Comparison of ENCODE assay signal across 27 cellular contexts in genomic region chr3:150261418-150261817, GRCh38.
"Had no signal": no experiment of that assay in that cellular context is flagged by ENCODE, and none has a peak within 500 bp of the region (broad histone marks: within the 10 kb centered on the region; RNA-seq: fewer than 3 reads in every experiment).

No MANE protein-coding gene starts in this region.

- H3K4me1 ChIP-seq: colonic mucosa, esophagus squamous epithelium, foreskin keratinocyte, gastrocnemius medialis had no signal

- FAIRE-seq: endometrium, endothelial cell of umbilical vein, frontal cortex had no signal

- ATAC-seq: effector memory CD8-positive, alpha-beta T cell; esophagus mucosa; foreskin keratinocyte; gastrocnemius medialis; gastroesophageal sphincter; heart left ventricle; heart right ventricle had no signal

- H3K27ac ChIP-seq: colonic mucosa, coronary artery, dorsolateral prefrontal cortex, epithelial cell of prostate, esophagus muscularis mucosa, esophagus squamous epithelium, foreskin keratinocyte, gastrocnemius medialis, gastroesophageal sphincter, heart left ventricle, heart right ventricle had no signal

- H3K9me3 ChIP-seq: colonic mucosa, esophagus muscularis mucosa, esophagus squamous epithelium, gastrocnemius medialis, gastroesophageal sphincter, heart left ventricle, heart right ventricle had no signal

- H3K27me3 ChIP-seq: colonic mucosa, dorsolateral prefrontal cortex, esophagus muscularis mucosa, esophagus squamous epithelium, foreskin keratinocyte, gastrocnemius medialis, gastroesophageal sphincter, heart left ventricle, heart right ventricle had no signal

- H3K4me3 ChIP-seq: colonic mucosa, coronary artery, dorsolateral prefrontal cortex, esophagus muscularis mucosa, esophagus squamous epithelium, gastrocnemius medialis, gastroesophageal sphincter, heart left ventricle, heart right ventricle had no signal

- H3K36me3 ChIP-seq: colonic mucosa, esophagus muscularis mucosa, esophagus squamous epithelium, gastrocnemius medialis, gastroesophageal sphincter, heart left ventricle, heart right ventricle had no signal

- DNase-seq: colonic mucosa; cortex of kidney; dermis blood vessel endothelial cell; dorsolateral prefrontal cortex; effector CD4-positive, alpha-beta T cell; effector CD8-positive, alpha-beta T cell; effector memory CD4-positive, alpha-beta T cell; effector memory CD8-positive, alpha-beta T cell; endodermal cell; erythroblast; esophagus squamous epithelium; foreskin fibroblast; foreskin keratinocyte; foreskin melanocyte; gastrocnemius medialis; glutamatergic neuron; head of caudate nucleus; heart left ventricle; heart right ventricle had no signal
